In the genomic region with DNA sequence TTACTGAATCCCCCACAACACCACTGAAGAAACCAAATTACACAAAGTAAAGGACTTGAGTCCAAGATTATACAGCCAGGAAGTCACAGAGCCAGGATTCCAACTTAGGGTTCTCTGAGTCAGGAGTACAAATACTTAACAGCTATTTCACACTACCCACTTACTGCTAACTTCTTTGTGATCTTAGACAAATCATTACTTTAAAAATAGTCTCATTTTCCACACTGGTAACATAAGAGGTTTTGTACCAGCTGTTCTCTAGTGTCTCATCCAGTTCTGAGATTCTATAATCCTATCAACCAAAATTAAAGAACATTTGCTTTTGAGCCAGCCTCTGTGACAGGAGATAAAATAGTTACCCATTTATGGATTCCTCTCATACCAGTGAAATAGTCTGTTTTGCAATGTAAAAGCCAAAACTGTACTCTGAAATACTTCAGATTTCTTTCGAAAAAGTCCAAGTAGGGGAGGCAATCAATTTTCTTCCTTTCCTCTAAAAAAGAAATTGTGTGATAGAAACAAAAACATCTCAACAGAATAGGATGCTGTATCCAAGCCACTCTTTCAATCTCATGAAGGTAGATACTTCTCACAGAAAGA, we compare ENCODE assay signal across 18 cellular contexts.
DNase-seq lines count a peak whose midpoint lies in the region; TF ChIP-seq lines count a peak whose summit lies in the region.
"Had no signal": no experiment of that assay in that cellular context is flagged by ENCODE, and none has a peak within 500 bp of the region (broad histone marks: within the 10 kb centered on the region; RNA-seq: fewer than 3 reads in every experiment).

No MANE protein-coding gene starts in this region.

- DNase-seq in AG20443 (ENCODE audit: low spot score) (peak; percentile 43), NCI-H524 treated with DMSO at 0.1 percent for 48 hours (lab: John Stamatoyannopoulos, UW) (peak; percentile 59), fibroblast of mammary gland (ENCODE audit: low read depth) (peak; percentile 44), osteoblast (ENCODE audit: insufficient read length, low spot score, missing footprints) (peak; percentile 32), GOT3 (lab: John Stamatoyannopoulos, UW) (no peak), SKM-1 (lab: John Stamatoyannopoulos, UW; ENCODE audit: unreplicated experiment) (no peak), RWPE1 (ENCODE audit: low spot score) (no peak)
- no peak for DNase-seq in activated CD4-positive, alpha-beta T cell treated with anti-CD3 and anti-CD28 coated beads for 48 hours
- DNase-seq: COR-L47, DMS153, MV-4-11, NCI-H1417, NCI-H2029, NCI-H2171, NCI-H446, NCI-H774, PC-9 had no signal

- H3K9me3 ChIP-seq in osteoblast (ENCODE audit: low read depth, low read length) = no peaks in the 10 kb centered on the region

- no peak overlapping the region for H3K4me3 ChIP-seq in fibroblast of mammary gland (ENCODE audit: control insufficient read depth, low read depth, low read length)
- no peak overlapping the region for H3K4me3 ChIP-seq in osteoblast (ENCODE audit: insufficient read depth, low read length)
- H3K4me3 ChIP-seq: PC-9, SJSA1 had no signal

- no peaks in the 10 kb centered on the region for H3K79me2 ChIP-seq in osteoblast (ENCODE audit: insufficient read depth, low read length)

- H2AFZ ChIP-seq in osteoblast (ENCODE audit: low read length) = no peak overlapping the region
- H2AFZ ChIP-seq: PC-9 had no signal

- no peak overlapping the region for H3K4me2 ChIP-seq in osteoblast (ENCODE audit: insufficient read depth, low read length)
- H3K4me2 ChIP-seq: PC-9 had no signal

- CTCF ChIA-PET in RWPE1 (lab: Yijun Ruan, JAX) = no interaction called here

- H3K27ac ChIP-seq in osteoblast (ENCODE audit: low read depth, low read length) (no peak overlapping the region), RWPE1 (no peak overlapping the region)
- H3K27ac ChIP-seq: PC-9, SJSA1 had no signal

- no peaks in the 10 kb centered on the region for H4K20me1 ChIP-seq in osteoblast (ENCODE audit: insufficient read depth, low read length)

- no peak for TF ChIP-seq CTCF in fibroblast of mammary gland (conservative IDR thresholded peaks at IDR 0.05; ENCODE audit: control insufficient read depth, insufficient read depth, low read depth, low read length)
- no peak for TF ChIP-seq CTCF in osteoblast (IDR thresholded peaks at IDR 0.05; ENCODE audit: extremely low read depth, low read depth, low read length)
- no peak for TF ChIP-seq CTCF in RWPE1 (conservative IDR thresholded peaks at IDR 0.05; ENCODE audit: low read depth)

- POLR2A ChIA-PET in RWPE1 (lab: Yijun Ruan, JAX; ENCODE audit: low non-redundant PET) = no interaction called here

- no peaks in the 10 kb centered on the region for H3K4me1 ChIP-seq in osteoblast (ENCODE audit: insufficient read depth, low read length)
- H3K4me1 ChIP-seq: SJSA1 had no signal

- H3K36me3 ChIP-seq in osteoblast (ENCODE audit: insufficient read depth, low read length) = no peaks in the 10 kb centered on the region
- H3K36me3 ChIP-seq: SJSA1 had no signal

- H3K27me3 ChIP-seq in osteoblast (ENCODE audit: insufficient read depth, low read length) = no peaks in the 10 kb centered on the region
- H3K27me3 ChIP-seq: SJSA1 had no signal

Comparison
In these comparisons a context has a peak if more than half of its experiments do, and no peak if none do; other contexts are left out.
1. DNase-seq: peak in AG20443 (single experiment), NCI-H524 treated with DMSO at 0.1 percent for 48 hours (single experiment), fibroblast of mammary gland (single experiment) and osteoblast (single experiment); none in GOT3 (single experiment), SKM-1 (single experiment), RWPE1 (single experiment) and activated CD4-positive, alpha-beta T cell treated with anti-CD3 and anti-CD28 coated beads for 48 hours (single experiment).